8 cellular contexts compared by ENCODE assay signal in genomic region chr19:56315076-56315828, GRCh38. TPM values are rescaled to one million over a fixed set of nuclear protein-coding genes. Genes with fewer than 3 reads are reported as not detected.
DNase-seq lines count a peak whose midpoint lies in the region; ATAC-seq and TF ChIP-seq lines count a peak whose summit lies in the region.

No MANE protein-coding gene starts in this region.

- H3K36me3 ChIP-seq in ES-I3 (ENCODE audit: insufficient read depth, low read length) (no peaks in the 10 kb centered on the region), HAP-1 (replicated peaks) (peaks cover 13% of the 10 kb centered on the region), MG63 (peaks cover 15% of the 10 kb centered on the region)

- no peak for TF ChIP-seq CTCF in nephron (IDR thresholded peaks at IDR 0.05; ENCODE audit: unreplicated experiment in 3 of 3)

- H3K27me3 ChIP-seq in HAP-1 (ENCODE audit: low read depth) (no peaks in the 10 kb centered on the region), MG63 (peaks cover 2% of the 10 kb centered on the region)

- H3K27ac Mint-ChIP-seq in nephron = peak overlapping the region; percentile 99 to 100 (median 99)

- H3K4me1 ChIP-seq in ES-I3 (ENCODE audit: insufficient read depth, low read length) (no peaks in the 10 kb centered on the region), HAP-1 (peaks cover 11% of the 10 kb centered on the region)

- peaks cover 18% of the 10 kb centered on the region for H3K4me1 Mint-ChIP-seq in nephron

- no peaks in the 10 kb centered on the region for H3K9me3 ChIP-seq in ES-I3 (ENCODE audit: control insufficient read depth, insufficient read depth, low read length)
- H3K9me3 ChIP-seq in HAP-1 = no peaks in the 10 kb centered on the region
- no peaks in the 10 kb centered on the region for H3K9me3 ChIP-seq in MG63

- in situ Hi-C loops in HAP-1 (cut with MboI; ENCODE audit: low sequenced_read_pairs) = no loop called here

- H3K4me3 ChIP-seq in HAP-1 (peak overlapping the region; percentile 61), MG63 (peak overlapping the region; percentile 98)

- H3K9ac ChIP-seq in ES-I3 (ENCODE audit: low read depth, low read length) = peak overlapping the region; percentile 59

- H3K9me3 Mint-ChIP-seq in nephron = no peaks in the 10 kb centered on the region

- peaks cover 29% of the 10 kb centered on the region for H3K36me3 Mint-ChIP-seq in nephron (ENCODE audit: low read depth)

- no peaks in the 10 kb centered on the region for H3K27me3 Mint-ChIP-seq in nephron (ENCODE audit: low read depth)

- H3K4me3 Mint-ChIP-seq in nephron = peak overlapping the region; percentile 88 to 98 (median 95)

- DNase-seq in HAP-1 (ENCODE audit: low spot score in 2 of 2) (peak; percentile 94 to 95), MG63 (peak; percentile 96), SHP77 (lab: John Stamatoyannopoulos, UW) (peak; percentile 93 to 95), activated gamma-delta T cell (lab: John Stamatoyannopoulos, UW) (peak; percentile 48), fibroblast of the conjunctiva (ENCODE audit: low read depth) (peak; percentile 96)
- peak; percentile 87 for DNase-seq in stimulated activated naive CD8-positive, alpha-beta T cell treated with anti-CD3 and anti-CD28 coated beads, Interleukin-15, Interleukin-2, amounts not matched to agents 100 U/mL and 50 U/mL, for 24 hours

- peak; percentile 83 for ATAC-seq in stimulated activated naive CD8-positive, alpha-beta T cell treated with anti-CD3 and anti-CD28 coated beads, Interleukin-15, Interleukin-2, amounts not matched to agents 100 U/mL and 50 U/mL, for 24 hours

RNA-seq across cellular contexts. Expression of gene ZSCAN5A, which starts 0.6 kb away (rescaled TPM):
- 1.7 and 5.7 TPM in 2 replicates for total RNA-seq in MG63 (2014; rRNA removed; shearing (Covaris generic); ENCODE audit: low replicate concordance)

RNA-seq across cellular contexts. Expression of gene EDDM13, which starts 42.7 kb away (rescaled TPM):
- total RNA-seq in MG63 (2014; rRNA removed; shearing (Covaris generic); ENCODE audit: low replicate concordance) = not detected in 2 replicates

Comparison
In these comparisons a context has a peak if more than half of its experiments do, and no peak if none do; other contexts are left out.
1. Peak in every context shown above with its lines: DNase-seq, ATAC-seq and H3K4me3 ChIP-seq.